29 cellular contexts compared by ENCODE assay signal in the genomic region with DNA sequence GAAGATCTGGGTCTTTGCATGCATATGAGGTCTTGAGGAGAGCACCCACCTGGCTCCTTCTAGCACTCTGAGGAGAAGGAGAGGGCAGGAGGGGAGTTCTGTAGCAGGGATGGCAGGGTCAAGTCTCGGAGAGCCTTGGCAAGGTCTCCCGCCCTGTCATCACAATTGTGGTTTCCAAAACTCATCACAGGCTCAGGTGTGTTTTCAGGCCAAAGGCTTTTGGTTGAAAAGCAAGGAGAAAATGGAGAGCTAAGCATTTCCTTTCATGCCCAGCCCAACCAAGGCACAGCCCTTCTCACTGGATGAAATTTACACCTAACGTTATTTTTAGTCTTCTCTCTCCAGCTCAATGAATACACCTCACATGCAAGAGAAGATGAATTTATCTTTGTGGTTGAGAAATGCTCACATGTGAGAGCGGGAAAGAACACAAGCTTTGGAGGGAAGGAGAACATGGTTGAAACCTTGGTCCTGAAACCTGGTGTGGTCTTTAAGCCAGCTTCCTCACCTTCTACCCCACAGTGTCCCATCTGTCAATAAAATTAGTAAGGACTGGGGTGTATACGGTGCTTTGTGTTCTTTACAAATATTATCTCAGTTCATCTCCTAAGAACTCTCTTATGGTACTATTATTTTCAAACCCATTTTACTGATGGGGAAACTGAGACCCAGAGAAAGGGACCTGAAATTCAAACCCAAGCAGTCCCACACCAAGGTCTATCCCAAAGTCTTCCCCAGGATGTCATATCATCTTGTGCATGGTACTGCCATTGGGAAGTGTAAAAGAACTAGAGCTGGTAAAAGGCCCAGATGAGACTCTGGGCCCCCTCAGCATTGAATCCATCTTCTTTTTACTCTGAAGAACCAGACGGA.
"Had no signal": no experiment of that assay in that cellular context is flagged by ENCODE, and none has a peak within 500 bp of the region (broad histone marks: within the 10 kb centered on the region; RNA-seq: fewer than 3 reads in every experiment).

No MANE protein-coding gene starts in this region.

- H3K4me3 ChIP-seq: left ventricle myocardium inferior, lung, mucosa of descending colon, ovary, prostate gland, sigmoid colon, spleen, suprapubic skin, thoracic aorta, tibial artery, upper lobe of right lung had no signal

- H3K4me1 ChIP-seq: prostate gland, sigmoid colon, suprapubic skin, tibial artery, upper lobe of right lung had no signal

- DNase-seq: hypothalamus; immature natural killer cell; kidney; left colon; left ventricle myocardium inferior; midbrain; mucosa of descending colon; naive thymus-derived CD4-positive, alpha-beta T cell; ovary; posterior cingulate gyrus; retina; right cardiac atrium; sigmoid colon; small intestine; spleen; stimulated activated CD4-positive, alpha-beta T cell treated with anti-CD3 and anti-CD28 coated beads, Interleukin-4, amount 100 ng/mL, for 24 hours; stimulated activated naive CD4-positive, alpha-beta T cell; tibial artery; trophoblast cell; upper lobe of right lung had no signal

- H3K27me3 ChIP-seq: ovary, sigmoid colon, spleen, suprapubic skin, tibial artery, upper lobe of right lung had no signal

- H3K4me1 Mint-ChIP-seq: immature natural killer cell; stimulated activated effector memory CD8-positive, alpha-beta T cell treated with anti-CD3 and anti-CD28 coated beads, Interleukin-12 subunit alpha, Interleukin-12 subunit beta, amount 100 ng/mL, for 72 hours had no signal

- H3K27ac Mint-ChIP-seq: immature natural killer cell; naive thymus-derived CD4-positive, alpha-beta T cell; natural killer cell treated with Interleukin-12 subunit alpha and Interleukin-12 subunit beta and Interleukin-15 and Interleukin-18, amount 100 ng/mL, for 72 hours; stimulated activated effector memory CD8-positive, alpha-beta T cell treated with anti-CD3 and anti-CD28 coated beads, Interleukin-12 subunit alpha, Interleukin-12 subunit beta, amount 100 ng/mL, for 72 hours; stimulated activated naive CD8-positive, alpha-beta T cell treated with anti-CD3 and anti-CD28 coated beads, Interleukin-15, Interleukin-2, amounts not matched to agents 100 ng/mL and 50 ng/mL, for 24 hours had no signal

- H3K27ac ChIP-seq: left ventricle myocardium inferior, ovary, prostate gland, sigmoid colon, spleen, suprapubic skin, thoracic aorta, tibial artery, upper lobe of right lung had no signal

- H3K9me3 ChIP-seq: left ventricle myocardium inferior, mucosa of descending colon, ovary, prostate gland, sigmoid colon, spleen, suprapubic skin, thoracic aorta, tibial artery, upper lobe of right lung had no signal

- FAIRE-seq: islet of Langerhans, kidney, small intestine, urothelium cell line had no signal

- H3K9me3 Mint-ChIP-seq: immature natural killer cell; naive thymus-derived CD4-positive, alpha-beta T cell; natural killer cell treated with Interleukin-12 subunit alpha and Interleukin-12 subunit beta and Interleukin-15 and Interleukin-18, amount 100 ng/mL, for 72 hours; stimulated activated effector memory CD8-positive, alpha-beta T cell treated with anti-CD3 and anti-CD28 coated beads, Interleukin-12 subunit alpha, Interleukin-12 subunit beta, amount 100 ng/mL, for 72 hours; stimulated activated naive CD8-positive, alpha-beta T cell treated with anti-CD3 and anti-CD28 coated beads, Interleukin-15, Interleukin-2, amounts not matched to agents 100 ng/mL and 50 ng/mL, for 24 hours had no signal

- H3K4me3 Mint-ChIP-seq: immature natural killer cell; naive thymus-derived CD4-positive, alpha-beta T cell; natural killer cell treated with Interleukin-12 subunit alpha and Interleukin-12 subunit beta and Interleukin-15 and Interleukin-18, amount 100 ng/mL, for 72 hours; stimulated activated effector memory CD8-positive, alpha-beta T cell treated with anti-CD3 and anti-CD28 coated beads, Interleukin-12 subunit alpha, Interleukin-12 subunit beta, amount 100 ng/mL, for 72 hours; stimulated activated naive CD8-positive, alpha-beta T cell treated with anti-CD3 and anti-CD28 coated beads, Interleukin-15, Interleukin-2, amounts not matched to agents 100 ng/mL and 50 ng/mL, for 24 hours had no signal

- H3K36me3 Mint-ChIP-seq: immature natural killer cell; naive thymus-derived CD4-positive, alpha-beta T cell; natural killer cell treated with Interleukin-12 subunit alpha and Interleukin-12 subunit beta and Interleukin-15 and Interleukin-18, amount 100 ng/mL, for 72 hours; stimulated activated effector memory CD8-positive, alpha-beta T cell treated with anti-CD3 and anti-CD28 coated beads, Interleukin-12 subunit alpha, Interleukin-12 subunit beta, amount 100 ng/mL, for 72 hours had no signal

- ATAC-seq: naive thymus-derived CD4-positive, alpha-beta T cell; natural killer cell treated with Interleukin-12 subunit alpha and Interleukin-12 subunit beta and Interleukin-15 and Interleukin-18, amount 100 ng/mL, for 72 hours; stimulated activated effector memory CD8-positive, alpha-beta T cell treated with anti-CD3 and anti-CD28 coated beads, Interleukin-12 subunit alpha, Interleukin-12 subunit beta, amount 100 ng/mL, for 72 hours; upper lobe of right lung had no signal

- H3K27me3 Mint-ChIP-seq: stimulated activated naive CD8-positive, alpha-beta T cell treated with anti-CD3 and anti-CD28 coated beads, Interleukin-15, Interleukin-2, amounts not matched to agents 100 ng/mL and 50 ng/mL, for 24 hours had no signal

- H3K36me3 ChIP-seq: left ventricle myocardium inferior, ovary, prostate gland, sigmoid colon, spleen, suprapubic skin, thoracic aorta, tibial artery, upper lobe of right lung had no signal
